In genomic region chr3:52124766-52125165, GRCh38 we compare ENCODE assay signal across 14 cellular contexts. TPM values are rescaled to one million over a fixed set of nuclear protein-coding genes. Genes with fewer than 3 reads are reported as not detected.
DNase-seq lines count a peak whose midpoint lies in the region; ATAC-seq and TF ChIP-seq lines count a peak whose summit lies in the region.
"Had no signal": no experiment of that assay in that cellular context is flagged by ENCODE, and none has a peak within 500 bp of the region (broad histone marks: within the 10 kb centered on the region; RNA-seq: fewer than 3 reads in every experiment).

No MANE protein-coding gene starts in this region.

- DNase-seq in Right ventricle myocardium superior: peak; percentile 23
- no peak for DNase-seq in right atrium auricular region (ENCODE audit: low spot score)
- peak; percentile 6 for DNase-seq in CD14-positive monocyte (ENCODE audit: low spot score)
- DNase-seq in lower lobe of right lung: peak; percentile 34
- peak; percentile 43 to 54 for DNase-seq in aorta
- no peak for DNase-seq in NCI-H82 treated with DMSO at 0.1 percent for 48 hours (lab: John Stamatoyannopoulos, UW; ENCODE audit: unreplicated experiment)
- DNase-seq: CD8-positive, alpha-beta T cell; COR-L47; DND-41; GDM1 had no signal

- H3K9me3 Mint-ChIP-seq in CD14-positive monocyte: no peaks in the 10 kb centered on the region
- H3K9me3 Mint-ChIP-seq: CD8-positive, alpha-beta T cell had no signal

- peaks cover 42% of the 10 kb centered on the region for H3K4me1 Mint-ChIP-seq in CD14-positive monocyte

- ATAC-seq in Right ventricle myocardium superior (ENCODE audit: poor library complexity) (no peak), lower lobe of right lung (no peak), aorta (ENCODE audit: low FRiP score) (no peak), GM21737 (IDR thresholded peaks at IDR 0.05; ENCODE audit: unreplicated experiment) (no peak)
- ATAC-seq: CD8-positive, alpha-beta T cell; HepG2 had no signal

- WGBS in aorta, 2 donors: 95 to 96% methylated on average over 8 of the region's 8 CpGs

- H3K27ac ChIP-seq in right atrium auricular region (no peak overlapping the region), lower lobe of right lung (no peak overlapping the region), aorta (ENCODE audit: low read depth in 1 of 2, low read length in 2 of 2) (no peak overlapping the region)
- H3K27ac ChIP-seq: 22Rv1 had no signal

- no peaks in the 10 kb centered on the region for H3K27me3 Mint-ChIP-seq in CD14-positive monocyte (ENCODE audit: low read depth in 3 of 3)

- H3K4me3 Mint-ChIP-seq in CD14-positive monocyte: no peak overlapping the region
- H3K4me3 Mint-ChIP-seq: CD8-positive, alpha-beta T cell had no signal

- H3K4me1 ChIP-seq in right atrium auricular region (peaks cover 0 to 46% of the 10 kb centered on the region in 2 donors), lower lobe of right lung (peaks cover 38% of the 10 kb centered on the region), aorta (ENCODE audit: control insufficient read depth in 1 of 2, insufficient read depth in 2 of 2, low read length in 2 of 2) (no peaks in the 10 kb centered on the region)
- H3K4me1 ChIP-seq: HAP-1 had no signal

- H3K4me3 ChIP-seq in right atrium auricular region: no peak overlapping the region
- no peak overlapping the region for H3K4me3 ChIP-seq in lower lobe of right lung
- H3K4me3 ChIP-seq in aorta (ENCODE audit: low read length in 2 of 2): no peak overlapping the region
- H3K4me3 ChIP-seq: HAP-1 had no signal

- intact Hi-C loops in Right ventricle myocardium superior (cut with DNase I) (no loop called here), CD14-positive monocyte (cut with micrococcal nuclease) (loop anchor here (5.0 kb wide), 3 partner anchors 67 to 187 kb away; partner anchors contain the start of genes DUSP7 (in 1 of the 2), PARP3 (in 1 of the 2) and RRP9 (in 1 of the 2)), lower lobe of right lung (cut with DNase I) (loop anchor here (10.0 kb wide), 1 partner anchor 110 kb away; no protein-coding TSS in a partner anchor), aorta (cut with DNase I) (no loop called here)

- TF ChIP-seq CTCF in right atrium auricular region (IDR thresholded peaks at IDR 0.05) (no peak), CD14-positive monocyte (IDR thresholded peaks at IDR 0.05) (no peak), lower lobe of right lung (IDR thresholded peaks at IDR 0.05) (no peak)

- H3K36me3 Mint-ChIP-seq in CD14-positive monocyte: peaks cover 28 to 43% of the 10 kb centered on the region in 2 donors
- H3K36me3 Mint-ChIP-seq: CD8-positive, alpha-beta T cell had no signal

- no peaks in the 10 kb centered on the region for H3K36me3 ChIP-seq in right atrium auricular region
- H3K36me3 ChIP-seq in lower lobe of right lung: no peaks in the 10 kb centered on the region
- no peaks in the 10 kb centered on the region for H3K36me3 ChIP-seq in aorta (ENCODE audit: control insufficient read depth in 1 of 2, insufficient read depth in 2 of 2, low read length in 1 of 2)

- no peaks in the 10 kb centered on the region for H3K9me3 ChIP-seq in right atrium auricular region
- H3K9me3 ChIP-seq in lower lobe of right lung: no peaks in the 10 kb centered on the region
- H3K9me3 ChIP-seq in aorta (ENCODE audit: control insufficient read depth, low read length): no peaks in the 10 kb centered on the region
- H3K9me3 ChIP-seq: HAP-1 had no signal

- no peak overlapping the region for H3K27ac Mint-ChIP-seq in CD14-positive monocyte
- H3K27ac Mint-ChIP-seq: CD8-positive, alpha-beta T cell had no signal

- no peaks in the 10 kb centered on the region for H3K27me3 ChIP-seq in right atrium auricular region
- no peaks in the 10 kb centered on the region for H3K27me3 ChIP-seq in lower lobe of right lung (ENCODE audit: low read depth)
- H3K27me3 ChIP-seq in aorta (ENCODE audit: control insufficient read depth in 1 of 2, insufficient read depth in 2 of 2, low read length in 1 of 2): no peaks in the 10 kb centered on the region

RNA-seq across cellular contexts. Expression of gene POC1A, which starts 29.5 kb away (rescaled TPM):
- 1.5 TPM for total RNA-seq in Right ventricle myocardium superior
- under 1 TPM; 0.47 to 0.78 TPM for total RNA-seq in right atrium auricular region
- polyA plus RNA-seq in CD14-positive monocyte: 1 to 10 TPM; 1.2 to 2.0 TPM
- 2.7 TPM for total RNA-seq in lower lobe of right lung
- total RNA-seq in aorta: 1 to 10 TPM in 1 of 2 donors, under 1 TPM in 1; 0.91 to 2.1 TPM
- 1 to 10 TPM in 1 of 2 donors, under 1 TPM in 1; 0.38 to 1.6 TPM for polyA plus RNA-seq in aorta

Comparison
In these comparisons a context has a peak if more than half of its experiments do, and no peak if none do; other contexts are left out.
1. DNase-seq: peak in Right ventricle myocardium superior (single experiment), CD14-positive monocyte (single experiment), lower lobe of right lung (single experiment) and aorta (2 of 2); none in right atrium auricular region (single experiment) and NCI-H82 treated with DMSO at 0.1 percent for 48 hours (single experiment).
2. intact Hi-C loops: an anchor here in CD14-positive monocyte (5.0 kb wide) and lower lobe of right lung (10.0 kb wide); none called in Right ventricle myocardium superior and aorta.